8 cellular contexts compared by ENCODE assay signal in the genomic region with DNA sequence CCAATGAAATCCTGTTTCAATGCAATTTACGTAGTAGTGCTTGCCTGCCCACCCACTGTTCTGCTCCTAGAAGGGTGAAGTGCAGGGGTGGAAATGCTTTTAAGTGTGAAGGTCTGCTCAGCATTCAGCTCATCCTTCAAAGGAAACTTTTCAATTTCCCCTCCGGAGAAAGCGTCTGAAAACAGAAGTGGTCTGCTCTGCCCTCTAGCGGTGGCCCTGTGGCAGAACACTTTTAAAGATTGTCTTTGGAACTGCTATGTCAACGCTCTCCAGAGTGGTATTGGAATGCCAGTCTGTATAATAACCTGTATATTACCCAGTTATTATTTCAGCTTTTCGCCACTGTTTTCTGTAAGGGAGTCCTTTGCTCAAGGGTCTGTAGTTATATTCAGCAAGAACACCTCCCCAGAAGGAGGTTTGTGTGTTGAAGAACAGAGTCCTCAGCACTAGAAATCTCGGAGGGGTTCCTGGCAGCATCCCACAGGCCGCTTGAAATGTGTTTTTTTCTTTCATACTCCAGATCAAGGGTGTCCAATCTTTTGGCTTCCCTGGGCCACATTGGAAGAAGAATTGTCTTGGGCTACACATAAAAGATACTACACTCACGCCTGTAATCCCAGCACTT.
DNase-seq lines count a peak whose midpoint lies in the region; ATAC-seq and TF ChIP-seq lines count a peak whose summit lies in the region.

No MANE protein-coding gene starts in this region.

- no peak overlapping the region for H3K27ac Mint-ChIP-seq in central memory CD8-positive, alpha-beta T cell (ENCODE audit: low read depth)

- peak; percentile 80 to 83 for TF ChIP-seq RAD21 in liver (IDR thresholded peaks at IDR 0.05)

- no peaks in the 10 kb centered on the region for H3K9me3 Mint-ChIP-seq in central memory CD8-positive, alpha-beta T cell

- H3K36me3 Mint-ChIP-seq in central memory CD8-positive, alpha-beta T cell (ENCODE audit: insufficient read depth) = peaks cover 2% of the 10 kb centered on the region

- H3K27ac ChIP-seq in WERI-Rb-1 (no peak overlapping the region), liver (ENCODE audit: low read depth in 1 of 2, low read length in 2 of 2) (no peak overlapping the region)

- no peak overlapping the region for H3K4me3 Mint-ChIP-seq in central memory CD8-positive, alpha-beta T cell

- peak; percentile 49 for ATAC-seq in GM21576 (IDR thresholded peaks at IDR 0.05; ENCODE audit: unreplicated experiment)
- ATAC-seq in central memory CD8-positive, alpha-beta T cell (replicated peaks; ENCODE audit: extremely low read depth, poor library complexity, severe bottlenecking) = peak; percentile 32

- DNase-seq in DMS 273 (lab: John Stamatoyannopoulos, UW; ENCODE audit: unreplicated experiment) (peak; percentile 83), NCI-H1092 treated with DMSO at 0.1 percent for 48 hours (lab: John Stamatoyannopoulos, UW) (peak; percentile 2), WERI-Rb-1 (peak; percentile 78), NCI-H128 (lab: John Stamatoyannopoulos, UW; ENCODE audit: unreplicated experiment) (no peak)
- peak; percentile 39 to 47 for DNase-seq in central memory CD8-positive, alpha-beta T cell (ENCODE audit: low spot score in 2 of 2)
- DNase-seq in stimulated activated CD8-positive, alpha-beta memory T cell treated with anti-CD3 and anti-CD28 coated beads, Interleukin-12 subunit alpha, Interleukin-12 subunit beta, amount 100 ng/mL, for 1 hour (ENCODE audit: low read depth) = peak; percentile 33

- H3K27me3 ChIP-seq in WERI-Rb-1 (ENCODE audit: insufficient read depth, low read depth, severe bottlenecking) (no peaks in the 10 kb centered on the region), liver (ENCODE audit: control insufficient read depth in 4 of 4, insufficient read depth in 4 of 4, low read length in 3 of 4) (no peaks in the 10 kb centered on the region)

- H3K4me1 Mint-ChIP-seq in central memory CD8-positive, alpha-beta T cell = peaks cover 19% of the 10 kb centered on the region

- peaks cover 0 to 6% (median 3%) of the 10 kb centered on the region in 4 donors for H3K4me1 ChIP-seq in liver (ENCODE audit: control insufficient read depth in 4 of 4, insufficient read depth in 4 of 4, low read length in 3 of 4)

- 26% methylated on average over 9 of the region's 9 CpGs for WGBS in liver

- no peaks in the 10 kb centered on the region for H3K36me3 ChIP-seq in WERI-Rb-1
- H3K36me3 ChIP-seq in liver (ENCODE audit: control insufficient read depth in 4 of 4, insufficient read depth in 3 of 4, low read depth in 1 of 4, low read length in 3 of 4) = no peaks in the 10 kb centered on the region

- no peak overlapping the region for H3K9ac ChIP-seq in liver (ENCODE audit: low read depth in 1 of 2, low read length in 2 of 2)

- peaks cover 21% of the 10 kb centered on the region for H3K27me3 Mint-ChIP-seq in central memory CD8-positive, alpha-beta T cell

- TF ChIP-seq CTCF in WERI-Rb-1 (IDR thresholded peaks at IDR 0.05; ENCODE audit: low read depth, low read length) (peak; percentile 92), liver (IDR thresholded peaks at IDR 0.05; ENCODE audit: low read depth, low read length, missing input control) (peak; percentile 87)

- H3K9me3 ChIP-seq in WERI-Rb-1 (ENCODE audit: severe bottlenecking) = no peaks in the 10 kb centered on the region
- no peaks in the 10 kb centered on the region for H3K9me3 ChIP-seq in liver (ENCODE audit: control insufficient read depth in 4 of 4, low read length in 3 of 4)

- H3K4me3 ChIP-seq in WERI-Rb-1 (ENCODE audit: low read depth, low read length) (no peak overlapping the region), liver (ENCODE audit: low read depth in 1 of 3, low read length in 3 of 3) (no peak overlapping the region)

TF ChIP-seq in liver, 16 proteins besides CTCF, POLR2A, EP300 and RAD21:
- TF ChIP-seq RXRA (IDR thresholded peaks at IDR 0.05) (no peak), YY1 (IDR thresholded peaks at IDR 0.05) (no peak), TAF1 (conservative IDR thresholded peaks at IDR 0.05) (no peak), EGR1 (IDR thresholded peaks at IDR 0.05; ENCODE audit: low read depth in 2 of 2) (no peak), HNF4G (IDR thresholded peaks at IDR 0.05) (no peak), SP1 (IDR thresholded peaks at IDR 0.05) (no peak), GABPA (IDR thresholded peaks at IDR 0.05 in 1 of 2, conservative IDR thresholded peaks at IDR 0.05 in 1 of 2) (no peak), NR2F2 (IDR thresholded peaks at IDR 0.05) (no peak), FOXA2 (IDR thresholded peaks at IDR 0.05) (no peak), JUND (IDR thresholded peaks at IDR 0.05) (no peak), HNF4A (conservative IDR thresholded peaks at IDR 0.05) (no peak), FOXA1 (IDR thresholded peaks at IDR 0.05) (no peak)
- TF ChIP-seq, protein P1, sequence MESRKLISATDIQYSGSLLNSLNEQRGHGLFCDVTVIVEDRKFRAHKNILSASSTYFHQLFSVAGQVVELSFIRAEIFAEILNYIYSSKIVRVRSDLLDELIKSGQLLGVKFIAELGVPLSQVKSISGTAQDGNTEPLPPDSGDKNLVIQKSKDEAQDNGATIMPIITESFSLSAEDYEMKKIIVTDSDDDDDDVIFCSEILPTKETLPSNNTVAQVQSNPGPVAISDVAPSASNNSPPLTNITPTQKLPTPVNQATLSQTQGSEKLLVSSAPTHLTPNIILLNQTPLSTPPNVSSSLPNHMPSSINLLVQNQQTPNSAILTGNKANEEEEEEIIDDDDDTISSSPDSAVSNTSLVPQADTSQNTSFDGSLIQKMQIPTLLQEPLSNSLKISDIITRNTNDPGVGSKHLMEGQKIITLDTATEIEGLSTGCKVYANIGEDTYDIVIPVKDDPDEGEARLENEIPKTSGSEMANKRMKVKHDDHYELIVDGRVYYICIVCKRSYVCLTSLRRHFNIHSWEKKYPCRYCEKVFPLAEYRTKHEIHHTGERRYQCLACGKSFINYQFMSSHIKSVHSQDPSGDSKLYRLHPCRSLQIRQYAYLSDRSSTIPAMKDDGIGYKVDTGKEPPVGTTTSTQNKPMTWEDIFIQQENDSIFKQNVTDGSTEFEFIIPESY (IDR thresholded peaks at IDR 0.05) = no peak
- TF ChIP-seq, protein P2, sequence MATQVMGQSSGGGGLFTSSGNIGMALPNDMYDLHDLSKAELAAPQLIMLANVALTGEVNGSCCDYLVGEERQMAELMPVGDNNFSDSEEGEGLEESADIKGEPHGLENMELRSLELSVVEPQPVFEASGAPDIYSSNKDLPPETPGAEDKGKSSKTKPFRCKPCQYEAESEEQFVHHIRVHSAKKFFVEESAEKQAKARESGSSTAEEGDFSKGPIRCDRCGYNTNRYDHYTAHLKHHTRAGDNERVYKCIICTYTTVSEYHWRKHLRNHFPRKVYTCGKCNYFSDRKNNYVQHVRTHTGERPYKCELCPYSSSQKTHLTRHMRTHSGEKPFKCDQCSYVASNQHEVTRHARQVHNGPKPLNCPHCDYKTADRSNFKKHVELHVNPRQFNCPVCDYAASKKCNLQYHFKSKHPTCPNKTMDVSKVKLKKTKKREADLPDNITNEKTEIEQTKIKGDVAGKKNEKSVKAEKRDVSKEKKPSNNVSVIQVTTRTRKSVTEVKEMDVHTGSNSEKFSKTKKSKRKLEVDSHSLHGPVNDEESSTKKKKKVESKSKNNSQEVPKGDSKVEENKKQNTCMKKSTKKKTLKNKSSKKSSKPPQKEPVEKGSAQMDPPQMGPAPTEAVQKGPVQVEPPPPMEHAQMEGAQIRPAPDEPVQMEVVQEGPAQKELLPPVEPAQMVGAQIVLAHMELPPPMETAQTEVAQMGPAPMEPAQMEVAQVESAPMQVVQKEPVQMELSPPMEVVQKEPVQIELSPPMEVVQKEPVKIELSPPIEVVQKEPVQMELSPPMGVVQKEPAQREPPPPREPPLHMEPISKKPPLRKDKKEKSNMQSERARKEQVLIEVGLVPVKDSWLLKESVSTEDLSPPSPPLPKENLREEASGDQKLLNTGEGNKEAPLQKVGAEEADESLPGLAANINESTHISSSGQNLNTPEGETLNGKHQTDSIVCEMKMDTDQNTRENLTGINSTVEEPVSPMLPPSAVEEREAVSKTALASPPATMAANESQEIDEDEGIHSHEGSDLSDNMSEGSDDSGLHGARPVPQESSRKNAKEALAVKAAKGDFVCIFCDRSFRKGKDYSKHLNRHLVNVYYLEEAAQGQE (IDR thresholded peaks at IDR 0.05) = no peak
- TF ChIP-seq, protein P3, sequence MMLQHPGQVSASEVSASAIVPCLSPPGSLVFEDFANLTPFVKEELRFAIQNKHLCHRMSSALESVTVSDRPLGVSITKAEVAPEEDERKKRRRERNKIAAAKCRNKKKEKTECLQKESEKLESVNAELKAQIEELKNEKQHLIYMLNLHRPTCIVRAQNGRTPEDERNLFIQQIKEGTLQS (IDR thresholded peaks at IDR 0.05) = no peak
- TF ChIP-seq, protein P4, sequence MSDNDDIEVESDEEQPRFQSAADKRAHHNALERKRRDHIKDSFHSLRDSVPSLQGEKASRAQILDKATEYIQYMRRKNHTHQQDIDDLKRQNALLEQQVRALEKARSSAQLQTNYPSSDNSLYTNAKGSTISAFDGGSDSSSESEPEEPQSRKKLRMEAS (IDR thresholded peaks at IDR 0.05) = no peak
